ENCODE assay signal across 1 cellular context in the genomic region with DNA sequence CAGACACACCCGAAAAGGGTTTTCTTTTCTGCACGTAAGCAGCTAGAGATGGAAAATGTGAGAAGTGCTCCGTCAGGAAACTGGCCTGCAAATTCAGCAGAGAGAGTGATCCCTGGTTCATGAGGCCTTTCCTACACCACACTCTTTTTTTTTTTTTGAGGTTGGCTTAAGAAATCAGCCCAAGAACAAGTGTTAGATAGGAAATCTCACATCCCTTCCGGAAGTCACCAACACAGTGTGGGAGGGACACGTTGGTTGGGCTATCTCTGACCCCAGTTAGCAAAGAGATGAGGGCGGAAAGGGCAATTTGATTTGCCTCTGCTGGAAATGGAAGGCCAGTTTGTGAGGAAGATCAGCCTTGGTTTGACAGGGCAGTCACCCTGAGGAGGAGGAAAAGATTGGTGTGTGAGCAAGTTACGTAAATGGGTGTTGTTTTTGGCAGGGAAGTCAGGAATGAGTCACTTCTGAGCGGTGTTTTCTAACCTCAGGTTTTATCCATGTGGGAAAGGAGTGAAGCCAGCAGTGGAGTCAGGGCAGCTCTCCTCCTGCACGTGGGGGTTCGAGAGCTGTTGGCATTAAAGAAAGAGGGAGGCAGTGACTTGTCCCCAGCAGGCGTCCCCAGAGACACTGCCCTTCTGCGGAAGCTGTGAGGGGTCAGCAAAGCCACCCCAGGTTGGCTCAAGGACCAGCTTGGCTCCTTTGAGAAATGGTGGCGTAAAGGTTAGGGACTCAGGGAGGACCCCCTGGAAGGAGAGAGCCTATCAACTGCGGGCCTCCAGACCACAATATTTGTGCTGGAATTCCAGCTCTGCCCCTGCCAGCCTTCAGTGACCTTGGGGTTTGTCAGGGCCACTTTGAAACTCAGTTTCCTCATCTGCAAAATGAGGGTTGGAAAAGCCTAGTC.
TF ChIP-seq lines count a peak whose summit lies in the region.

No MANE protein-coding gene starts in this region.

TF ChIP-seq in K562, 482 proteins besides CTCF, POLR2A, EP300 and RAD21 (continued from another document and continues in another):
- TF ChIP-seq, protein P1, sequence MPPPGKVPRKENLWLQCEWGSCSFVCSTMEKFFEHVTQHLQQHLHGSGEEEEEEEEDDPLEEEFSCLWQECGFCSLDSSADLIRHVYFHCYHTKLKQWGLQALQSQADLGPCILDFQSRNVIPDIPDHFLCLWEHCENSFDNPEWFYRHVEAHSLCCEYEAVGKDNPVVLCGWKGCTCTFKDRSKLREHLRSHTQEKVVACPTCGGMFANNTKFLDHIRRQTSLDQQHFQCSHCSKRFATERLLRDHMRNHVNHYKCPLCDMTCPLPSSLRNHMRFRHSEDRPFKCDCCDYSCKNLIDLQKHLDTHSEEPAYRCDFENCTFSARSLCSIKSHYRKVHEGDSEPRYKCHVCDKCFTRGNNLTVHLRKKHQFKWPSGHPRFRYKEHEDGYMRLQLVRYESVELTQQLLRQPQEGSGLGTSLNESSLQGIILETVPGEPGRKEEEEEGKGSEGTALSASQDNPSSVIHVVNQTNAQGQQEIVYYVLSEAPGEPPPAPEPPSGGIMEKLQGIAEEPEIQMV (tag; conservative IDR thresholded peaks at IDR 0.05; ENCODE audit: low read depth), result peak; percentile 4
- TF ChIP-seq, protein P2, sequence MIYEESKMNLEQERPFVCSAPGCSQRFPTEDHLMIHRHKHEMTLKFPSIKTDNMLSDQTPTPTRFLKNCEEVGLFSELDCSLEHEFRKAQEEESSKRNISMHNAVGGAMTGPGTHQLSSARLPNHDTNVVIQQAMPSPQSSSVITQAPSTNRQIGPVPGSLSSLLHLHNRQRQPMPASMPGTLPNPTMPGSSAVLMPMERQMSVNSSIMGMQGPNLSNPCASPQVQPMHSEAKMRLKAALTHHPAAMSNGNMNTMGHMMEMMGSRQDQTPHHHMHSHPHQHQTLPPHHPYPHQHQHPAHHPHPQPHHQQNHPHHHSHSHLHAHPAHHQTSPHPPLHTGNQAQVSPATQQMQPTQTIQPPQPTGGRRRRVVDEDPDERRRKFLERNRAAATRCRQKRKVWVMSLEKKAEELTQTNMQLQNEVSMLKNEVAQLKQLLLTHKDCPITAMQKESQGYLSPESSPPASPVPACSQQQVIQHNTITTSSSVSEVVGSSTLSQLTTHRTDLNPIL (CRISPR knock-in tag; IDR thresholded peaks at IDR 0.05), result no peak
- TF ChIP-seq CREBBP (IDR thresholded peaks at IDR 0.05; ENCODE audit: low read depth, low read length) (no peak), TEAD2 (tag; IDR thresholded peaks at IDR 0.05) (no peak), ZEB2 (IDR thresholded peaks at IDR 0.05) (peak; percentile 84), POLR2B (IDR thresholded peaks at IDR 0.05; ENCODE audit: low read depth, partially characterized antibody) (peak; percentile 73), TAF15 (IDR thresholded peaks at IDR 0.05; ENCODE audit: low read depth, low read length) (no peak), NR2C2 (CRISPR knock-in tag; IDR thresholded peaks at IDR 0.05) (peak; percentile 37; the same call in 1 of the 2 replicates), NR2C2 (tag; IDR thresholded peaks at IDR 0.05) (peak; percentile 91), FOXA1 (IDR thresholded peaks at IDR 0.05; ENCODE audit: borderline replicate concordance) (no peak), PYGO2 (tag; IDR thresholded peaks at IDR 0.05) (peak; percentile 49; the same call in 1 of the 2 replicates), GTF2A2 (tag; IDR thresholded peaks at IDR 0.05) (peak; percentile 77), KLF16 (IDR thresholded peaks at IDR 0.05) (peak; percentile 73), SMAD1 (IDR thresholded peaks at IDR 0.05; ENCODE audit: low read depth, low read length, partially characterized antibody) (no peak), EGR1 (conservative IDR thresholded peaks at IDR 0.05) (peak; percentile 94), RBBP5 (IDR thresholded peaks at IDR 0.05; ENCODE audit: borderline replicate concordance, insufficient read depth, low read length, poor library complexity, severe bottlenecking) (no peak), ZFX (CRISPR knock-in tag; IDR thresholded peaks at IDR 0.05) (peak; percentile 11; the same call in 1 of the 2 replicates), ZBTB1 (CRISPR knock-in tag; IDR thresholded peaks at IDR 0.05; ENCODE audit: borderline replicate concordance, low read depth) (no peak), ZNF75A (CRISPR knock-in tag; IDR thresholded peaks at IDR 0.05) (peak; percentile 70; the same call in 1 of the 2 replicates), SLC30A9 (CRISPR knock-in tag; IDR thresholded peaks at IDR 0.05) (no peak), KLF6 (CRISPR knock-in tag; IDR thresholded peaks at IDR 0.05; ENCODE audit: borderline replicate concordance) (peak; percentile 85; the same call in 1 of the 2 replicates), FOS (IDR thresholded peaks at IDR 0.05; ENCODE audit: extremely low read depth, insufficient read length) (peak; percentile 51), LCOR (CRISPR knock-in tag; IDR thresholded peaks at IDR 0.05) (peak; percentile 76), CXXC5 (CRISPR knock-in tag; IDR thresholded peaks at IDR 0.05) (peak; percentile 77), ZNF24 (IDR thresholded peaks at IDR 0.05) (peak; percentile 83), ZNF12 (CRISPR knock-in tag; IDR thresholded peaks at IDR 0.05) (0 out of 2 replicates have a peak, but pooled peaks have one; percentile 27), BCOR (IDR thresholded peaks at IDR 0.05) (peak; percentile 64), ZNF76 (CRISPR knock-in tag; IDR thresholded peaks at IDR 0.05; ENCODE audit: borderline replicate concordance) (0 out of 2 replicates have a peak, but pooled peaks have one; percentile 40), EP400 (IDR thresholded peaks at IDR 0.05) (peak; percentile 81), PRMT5 (CRISPR knock-in tag; IDR thresholded peaks at IDR 0.05) (no peak), EWSR1 (IDR thresholded peaks at IDR 0.05; ENCODE audit: borderline replicate concordance, low read depth, partially characterized antibody) (no peak), HOXB6 (CRISPR knock-in tag; IDR thresholded peaks at IDR 0.05; ENCODE audit: borderline replicate concordance) (no peak), MTA1 (IDR thresholded peaks at IDR 0.05; ENCODE audit: borderline replicate concordance) (peak; percentile 79), ZNF217 (CRISPR knock-in tag; IDR thresholded peaks at IDR 0.05) (no peak), ZNF175 (CRISPR knock-in tag; IDR thresholded peaks at IDR 0.05; ENCODE audit: low read depth) (peak; percentile 70)
- TF ChIP-seq, protein P3, sequence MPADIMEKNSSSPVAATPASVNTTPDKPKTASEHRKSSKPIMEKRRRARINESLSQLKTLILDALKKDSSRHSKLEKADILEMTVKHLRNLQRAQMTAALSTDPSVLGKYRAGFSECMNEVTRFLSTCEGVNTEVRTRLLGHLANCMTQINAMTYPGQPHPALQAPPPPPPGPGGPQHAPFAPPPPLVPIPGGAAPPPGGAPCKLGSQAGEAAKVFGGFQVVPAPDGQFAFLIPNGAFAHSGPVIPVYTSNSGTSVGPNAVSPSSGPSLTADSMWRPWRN (IDR thresholded peaks at IDR 0.05; ENCODE audit: low read depth), result peak; percentile 61
- TF ChIP-seq, protein P4, sequence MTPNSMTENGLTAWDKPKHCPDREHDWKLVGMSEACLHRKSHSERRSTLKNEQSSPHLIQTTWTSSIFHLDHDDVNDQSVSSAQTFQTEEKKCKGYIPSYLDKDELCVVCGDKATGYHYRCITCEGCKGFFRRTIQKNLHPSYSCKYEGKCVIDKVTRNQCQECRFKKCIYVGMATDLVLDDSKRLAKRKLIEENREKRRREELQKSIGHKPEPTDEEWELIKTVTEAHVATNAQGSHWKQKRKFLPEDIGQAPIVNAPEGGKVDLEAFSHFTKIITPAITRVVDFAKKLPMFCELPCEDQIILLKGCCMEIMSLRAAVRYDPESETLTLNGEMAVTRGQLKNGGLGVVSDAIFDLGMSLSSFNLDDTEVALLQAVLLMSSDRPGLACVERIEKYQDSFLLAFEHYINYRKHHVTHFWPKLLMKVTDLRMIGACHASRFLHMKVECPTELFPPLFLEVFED (CRISPR knock-in tag; conservative IDR thresholded peaks at IDR 0.05), result peak; percentile 77
- TF ChIP-seq, protein P5, sequence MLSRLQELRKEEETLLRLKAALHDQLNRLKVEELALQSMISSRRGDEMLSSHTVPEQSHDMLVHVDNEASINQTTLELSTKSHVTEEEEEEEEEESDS (CRISPR knock-in tag; IDR thresholded peaks at IDR 0.05), result no peak
- TF ChIP-seq, protein P6, sequence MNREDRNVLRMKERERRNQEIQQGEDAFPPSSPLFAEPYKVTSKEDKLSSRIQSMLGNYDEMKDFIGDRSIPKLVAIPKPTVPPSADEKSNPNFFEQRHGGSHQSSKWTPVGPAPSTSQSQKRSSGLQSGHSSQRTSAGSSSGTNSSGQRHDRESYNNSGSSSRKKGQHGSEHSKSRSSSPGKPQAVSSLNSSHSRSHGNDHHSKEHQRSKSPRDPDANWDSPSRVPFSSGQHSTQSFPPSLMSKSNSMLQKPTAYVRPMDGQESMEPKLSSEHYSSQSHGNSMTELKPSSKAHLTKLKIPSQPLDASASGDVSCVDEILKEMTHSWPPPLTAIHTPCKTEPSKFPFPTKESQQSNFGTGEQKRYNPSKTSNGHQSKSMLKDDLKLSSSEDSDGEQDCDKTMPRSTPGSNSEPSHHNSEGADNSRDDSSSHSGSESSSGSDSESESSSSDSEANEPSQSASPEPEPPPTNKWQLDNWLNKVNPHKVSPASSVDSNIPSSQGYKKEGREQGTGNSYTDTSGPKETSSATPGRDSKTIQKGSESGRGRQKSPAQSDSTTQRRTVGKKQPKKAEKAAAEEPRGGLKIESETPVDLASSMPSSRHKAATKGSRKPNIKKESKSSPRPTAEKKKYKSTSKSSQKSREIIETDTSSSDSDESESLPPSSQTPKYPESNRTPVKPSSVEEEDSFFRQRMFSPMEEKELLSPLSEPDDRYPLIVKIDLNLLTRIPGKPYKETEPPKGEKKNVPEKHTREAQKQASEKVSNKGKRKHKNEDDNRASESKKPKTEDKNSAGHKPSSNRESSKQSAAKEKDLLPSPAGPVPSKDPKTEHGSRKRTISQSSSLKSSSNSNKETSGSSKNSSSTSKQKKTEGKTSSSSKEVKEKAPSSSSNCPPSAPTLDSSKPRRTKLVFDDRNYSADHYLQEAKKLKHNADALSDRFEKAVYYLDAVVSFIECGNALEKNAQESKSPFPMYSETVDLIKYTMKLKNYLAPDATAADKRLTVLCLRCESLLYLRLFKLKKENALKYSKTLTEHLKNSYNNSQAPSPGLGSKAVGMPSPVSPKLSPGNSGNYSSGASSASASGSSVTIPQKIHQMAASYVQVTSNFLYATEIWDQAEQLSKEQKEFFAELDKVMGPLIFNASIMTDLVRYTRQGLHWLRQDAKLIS (CRISPR knock-in tag; IDR thresholded peaks at IDR 0.05), result no peak
- TF ChIP-seq, protein P7, sequence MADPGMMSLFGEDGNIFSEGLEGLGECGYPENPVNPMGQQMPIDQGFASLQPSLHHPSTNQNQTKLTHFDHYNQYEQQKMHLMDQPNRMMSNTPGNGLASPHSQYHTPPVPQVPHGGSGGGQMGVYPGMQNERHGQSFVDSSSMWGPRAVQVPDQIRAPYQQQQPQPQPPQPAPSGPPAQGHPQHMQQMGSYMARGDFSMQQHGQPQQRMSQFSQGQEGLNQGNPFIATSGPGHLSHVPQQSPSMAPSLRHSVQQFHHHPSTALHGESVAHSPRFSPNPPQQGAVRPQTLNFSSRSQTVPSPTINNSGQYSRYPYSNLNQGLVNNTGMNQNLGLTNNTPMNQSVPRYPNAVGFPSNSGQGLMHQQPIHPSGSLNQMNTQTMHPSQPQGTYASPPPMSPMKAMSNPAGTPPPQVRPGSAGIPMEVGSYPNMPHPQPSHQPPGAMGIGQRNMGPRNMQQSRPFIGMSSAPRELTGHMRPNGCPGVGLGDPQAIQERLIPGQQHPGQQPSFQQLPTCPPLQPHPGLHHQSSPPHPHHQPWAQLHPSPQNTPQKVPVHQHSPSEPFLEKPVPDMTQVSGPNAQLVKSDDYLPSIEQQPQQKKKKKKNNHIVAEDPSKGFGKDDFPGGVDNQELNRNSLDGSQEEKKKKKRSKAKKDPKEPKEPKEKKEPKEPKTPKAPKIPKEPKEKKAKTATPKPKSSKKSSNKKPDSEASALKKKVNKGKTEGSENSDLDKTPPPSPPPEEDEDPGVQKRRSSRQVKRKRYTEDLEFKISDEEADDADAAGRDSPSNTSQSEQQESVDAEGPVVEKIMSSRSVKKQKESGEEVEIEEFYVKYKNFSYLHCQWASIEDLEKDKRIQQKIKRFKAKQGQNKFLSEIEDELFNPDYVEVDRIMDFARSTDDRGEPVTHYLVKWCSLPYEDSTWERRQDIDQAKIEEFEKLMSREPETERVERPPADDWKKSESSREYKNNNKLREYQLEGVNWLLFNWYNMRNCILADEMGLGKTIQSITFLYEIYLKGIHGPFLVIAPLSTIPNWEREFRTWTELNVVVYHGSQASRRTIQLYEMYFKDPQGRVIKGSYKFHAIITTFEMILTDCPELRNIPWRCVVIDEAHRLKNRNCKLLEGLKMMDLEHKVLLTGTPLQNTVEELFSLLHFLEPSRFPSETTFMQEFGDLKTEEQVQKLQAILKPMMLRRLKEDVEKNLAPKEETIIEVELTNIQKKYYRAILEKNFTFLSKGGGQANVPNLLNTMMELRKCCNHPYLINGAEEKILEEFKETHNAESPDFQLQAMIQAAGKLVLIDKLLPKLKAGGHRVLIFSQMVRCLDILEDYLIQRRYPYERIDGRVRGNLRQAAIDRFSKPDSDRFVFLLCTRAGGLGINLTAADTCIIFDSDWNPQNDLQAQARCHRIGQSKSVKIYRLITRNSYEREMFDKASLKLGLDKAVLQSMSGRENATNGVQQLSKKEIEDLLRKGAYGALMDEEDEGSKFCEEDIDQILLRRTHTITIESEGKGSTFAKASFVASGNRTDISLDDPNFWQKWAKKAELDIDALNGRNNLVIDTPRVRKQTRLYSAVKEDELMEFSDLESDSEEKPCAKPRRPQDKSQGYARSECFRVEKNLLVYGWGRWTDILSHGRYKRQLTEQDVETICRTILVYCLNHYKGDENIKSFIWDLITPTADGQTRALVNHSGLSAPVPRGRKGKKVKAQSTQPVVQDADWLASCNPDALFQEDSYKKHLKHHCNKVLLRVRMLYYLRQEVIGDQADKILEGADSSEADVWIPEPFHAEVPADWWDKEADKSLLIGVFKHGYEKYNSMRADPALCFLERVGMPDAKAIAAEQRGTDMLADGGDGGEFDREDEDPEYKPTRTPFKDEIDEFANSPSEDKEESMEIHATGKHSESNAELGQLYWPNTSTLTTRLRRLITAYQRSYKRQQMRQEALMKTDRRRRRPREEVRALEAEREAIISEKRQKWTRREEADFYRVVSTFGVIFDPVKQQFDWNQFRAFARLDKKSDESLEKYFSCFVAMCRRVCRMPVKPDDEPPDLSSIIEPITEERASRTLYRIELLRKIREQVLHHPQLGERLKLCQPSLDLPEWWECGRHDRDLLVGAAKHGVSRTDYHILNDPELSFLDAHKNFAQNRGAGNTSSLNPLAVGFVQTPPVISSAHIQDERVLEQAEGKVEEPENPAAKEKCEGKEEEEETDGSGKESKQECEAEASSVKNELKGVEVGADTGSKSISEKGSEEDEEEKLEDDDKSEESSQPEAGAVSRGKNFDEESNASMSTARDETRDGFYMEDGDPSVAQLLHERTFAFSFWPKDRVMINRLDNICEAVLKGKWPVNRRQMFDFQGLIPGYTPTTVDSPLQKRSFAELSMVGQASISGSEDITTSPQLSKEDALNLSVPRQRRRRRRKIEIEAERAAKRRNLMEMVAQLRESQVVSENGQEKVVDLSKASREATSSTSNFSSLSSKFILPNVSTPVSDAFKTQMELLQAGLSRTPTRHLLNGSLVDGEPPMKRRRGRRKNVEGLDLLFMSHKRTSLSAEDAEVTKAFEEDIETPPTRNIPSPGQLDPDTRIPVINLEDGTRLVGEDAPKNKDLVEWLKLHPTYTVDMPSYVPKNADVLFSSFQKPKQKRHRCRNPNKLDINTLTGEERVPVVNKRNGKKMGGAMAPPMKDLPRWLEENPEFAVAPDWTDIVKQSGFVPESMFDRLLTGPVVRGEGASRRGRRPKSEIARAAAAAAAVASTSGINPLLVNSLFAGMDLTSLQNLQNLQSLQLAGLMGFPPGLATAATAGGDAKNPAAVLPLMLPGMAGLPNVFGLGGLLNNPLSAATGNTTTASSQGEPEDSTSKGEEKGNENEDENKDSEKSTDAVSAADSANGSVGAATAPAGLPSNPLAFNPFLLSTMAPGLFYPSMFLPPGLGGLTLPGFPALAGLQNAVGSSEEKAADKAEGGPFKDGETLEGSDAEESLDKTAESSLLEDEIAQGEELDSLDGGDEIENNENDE (IDR thresholded peaks at IDR 0.05; ENCODE audit: low read depth, low read length), result no peak
